In genomic region chr5:181221105-181221791, GRCh38 we compare ENCODE assay signal across 8 cellular contexts. TPM values are rescaled to one million over a fixed set of nuclear protein-coding genes. Genes with fewer than 3 reads are reported as not detected.
DNase-seq lines count a peak whose midpoint lies in the region; ATAC-seq and TF ChIP-seq lines count a peak whose summit lies in the region.

No MANE protein-coding gene starts in this region.

- H3K27ac ChIP-seq in HL-60 (replicated peaks): peak overlapping the region; percentile 97

- no peak for TF ChIP-seq CTCF in HL-60 (IDR thresholded peaks at IDR 0.05; ENCODE audit: insufficient read depth, low read length)
- no peak for TF ChIP-seq CTCF in fibroblast of villous mesenchyme (IDR thresholded peaks at IDR 0.05; ENCODE audit: insufficient read depth, low read depth, low read length)

- DNase-seq in HL-60 (ENCODE audit: low read depth in 1 of 2, low spot score in 1 of 2) (no peak), fibroblast of villous mesenchyme (ENCODE audit: low read depth) (no peak), T1000 (lab: John Stamatoyannopoulos, UW) (no peak), GDM1 (lab: John Stamatoyannopoulos, UW) (no peak)
- peak; percentile 50 for DNase-seq in activated CD4-positive, alpha-beta T cell treated with anti-CD3 and anti-CD28 coated beads, Interleukin-2, amount 50 U/mL, for 1 hour
- DNase-seq in stimulated activated CD8-positive, alpha-beta memory T cell treated with anti-CD3 and anti-CD28 coated beads, Interleukin-7, amount 100 ng/mL, for 4 hours (ENCODE audit: low read depth in 2 of 2): peak; percentile 52 to 60
- DNase-seq in effector CD8-positive, alpha-beta T cell (lab: John Stamatoyannopoulos, UW): no peak

- no peaks in the 10 kb centered on the region for H3K27me3 ChIP-seq in HL-60 (ENCODE audit: insufficient read depth, poor library complexity, severe bottlenecking)

- no peak for ATAC-seq in HG02870 (IDR thresholded peaks at IDR 0.05; ENCODE audit: unreplicated experiment)

- peak overlapping the region; percentile 17 for H3K4me3 ChIP-seq in HL-60 (replicated peaks; ENCODE audit: insufficient read depth, low read length)
- H3K4me3 ChIP-seq in fibroblast of villous mesenchyme (ENCODE audit: low read depth, low read length): peak overlapping the region; percentile 80

RNA-seq across cellular contexts. Expression of gene TRIM41, which starts 1.8 kb away (rescaled TPM):
- total RNA-seq in fibroblast of villous mesenchyme: 9.9 and 12.2 TPM in 2 replicates

RNA-seq across cellular contexts. Expression of gene TRIM7, which starts 16.3 kb away (rescaled TPM):
- 2.2 and 2.3 TPM in 2 replicates for total RNA-seq in fibroblast of villous mesenchyme

RNA-seq across cellular contexts. Expression of gene RACK1, which starts 22.5 kb away (rescaled TPM):
- total RNA-seq in fibroblast of villous mesenchyme: 3,386 and 3,800 TPM in 2 replicates

RNA-seq across cellular contexts. Expression of gene TRIM52, which starts 39.7 kb away (rescaled TPM):
- total RNA-seq in fibroblast of villous mesenchyme: 5.2 and 7.8 TPM in 2 replicates

Comparison
In these comparisons a context has a peak if more than half of its experiments do, and no peak if none do; other contexts are left out.
1. DNase-seq: peak in activated CD4-positive, alpha-beta T cell treated with anti-CD3 and anti-CD28 coated beads, Interleukin-2, amount 50 U/mL, for 1 hour (single experiment) and stimulated activated CD8-positive, alpha-beta memory T cell treated with anti-CD3 and anti-CD28 coated beads, Interleukin-7, amount 100 ng/mL, for 4 hours (2 of 2); none in HL-60 (0 of 2), fibroblast of villous mesenchyme (single experiment), T1000 (single experiment), effector CD8-positive, alpha-beta T cell (single experiment) and GDM1 (single experiment).